20 cellular contexts compared by ENCODE assay signal in genomic region chr6:91271807-91272206, GRCh38.
"Had no signal": no experiment of that assay in that cellular context is flagged by ENCODE, and none has a peak within 500 bp of the region (broad histone marks: within the 10 kb centered on the region; RNA-seq: fewer than 3 reads in every experiment).

No MANE protein-coding gene starts in this region.

- H3K9me3 ChIP-seq: esophagus muscularis mucosa, lower lobe of right lung, mucosa of descending colon had no signal

- H3K27me3 ChIP-seq: esophagus muscularis mucosa, foreskin keratinocyte, gastroesophageal sphincter, heart left ventricle, hepatocyte, left lung had no signal

- DNase-seq: dermis blood vessel endothelial cell; dorsolateral prefrontal cortex; effector CD4-positive, alpha-beta T cell; effector memory CD4-positive, alpha-beta T cell; foreskin keratinocyte; hypothalamus; immature natural killer cell; islet precursor cell; left cardiac atrium; left ventricle myocardium superior; lower lobe of right lung; mesenchymal stem cell; mucosa of descending colon had no signal

- H3K4me3 Mint-ChIP-seq: immature natural killer cell, mesothelial cell of epicardium had no signal

- H3K36me3 Mint-ChIP-seq: immature natural killer cell, mesothelial cell of epicardium had no signal

- H3K4me1 Mint-ChIP-seq: immature natural killer cell had no signal

- H2AFZ ChIP-seq: hepatocyte had no signal

- H3K4me2 ChIP-seq: hepatocyte had no signal

- H3K9me3 Mint-ChIP-seq: mesothelial cell of epicardium had no signal

- H3K27ac Mint-ChIP-seq: immature natural killer cell, mesothelial cell of epicardium had no signal

- ATAC-seq: foreskin keratinocyte, gastroesophageal sphincter, left cardiac atrium, left lung, left ventricle myocardium superior, mucosa of descending colon had no signal

- H3K4me3 ChIP-seq: coronary artery, dorsolateral prefrontal cortex, esophagus muscularis mucosa, gastroesophageal sphincter, heart left ventricle, hepatocyte, left lung, lower lobe of right lung, mucosa of descending colon had no signal

- H3K4me1 ChIP-seq: esophagus muscularis mucosa, foreskin keratinocyte, gastroesophageal sphincter, heart left ventricle, left lung, lower lobe of right lung had no signal

- H3K36me3 ChIP-seq: esophagus muscularis mucosa, gastroesophageal sphincter, heart left ventricle, left lung, lower lobe of right lung had no signal

- H3K27ac ChIP-seq: coronary artery, dorsolateral prefrontal cortex, esophagus muscularis mucosa, foreskin keratinocyte, gastroesophageal sphincter, heart left ventricle, hepatocyte, left lung, lower lobe of right lung had no signal
